ENCODE assay signal across 24 cellular contexts in genomic region chr11:10629431-10630002, GRCh38.
DNase-seq lines count a peak whose midpoint lies in the region; ATAC-seq and TF ChIP-seq lines count a peak whose summit lies in the region.
"Had no signal": no experiment of that assay in that cellular context is flagged by ENCODE, and none has a peak within 500 bp of the region (broad histone marks: within the 10 kb centered on the region; RNA-seq: fewer than 3 reads in every experiment).

No MANE protein-coding gene starts in this region.

- 91% methylated on average over 10 of the region's 13 CpGs for WGBS in esophagus muscularis mucosa
- 88 to 90% methylated on average over 13 of the region's 13 CpGs for WGBS in aorta, 2 donors

- H3K9me3 ChIP-seq in esophagus muscularis mucosa (no peaks in the 10 kb centered on the region), aorta (ENCODE audit: control insufficient read depth, low read length) (no peaks in the 10 kb centered on the region), Karpas-422 (ENCODE audit: low read length) (no peaks in the 10 kb centered on the region)
- H3K9me3 ChIP-seq: BLaER1, MG63 had no signal

- H3K9ac ChIP-seq in Karpas-422 (ENCODE audit: low read length), result no peak overlapping the region
- H3K9ac ChIP-seq: BLaER1 had no signal

- H3K4me1 ChIP-seq in esophagus muscularis mucosa (peaks cover 6 to 37% (median 36%) of the 10 kb centered on the region in 4 donors), aorta (ENCODE audit: control insufficient read depth in 1 of 2, insufficient read depth in 2 of 2, low read length in 2 of 2) (no peaks in the 10 kb centered on the region), Karpas-422 (ENCODE audit: low read length) (no peaks in the 10 kb centered on the region)

- peak; percentile 28 for DNase-seq in activated CD8-positive, alpha-beta memory T cell treated with anti-CD3 and anti-CD28 coated beads, Interleukin-2, amount 10 ng/mL, durations not matched to agents 7 days and 5 days
- DNase-seq in activated CD8-positive, alpha-beta memory T cell treated with anti-CD3 and anti-CD28 coated beads, Interleukin-2, amount 50 U/mL, for 48 hours, result no peak
- DNase-seq in esophagus muscularis mucosa (ENCODE audit: extremely low spot score) (no peak), sciatic nerve (ENCODE audit: low spot score) (peak; percentile 40), aorta (no peak), Karpas-422 (no peak), SW 1271 (lab: John Stamatoyannopoulos, UW) (no peak)
- DNase-seq in activated CD4-positive, alpha-beta T cell treated with anti-CD3 and anti-CD28 coated beads for 4 hours, result no peak
- DNase-seq: 8988T; ACHN; CD4-positive, CD25-positive, alpha-beta regulatory T cell; DMS153; DND-41; KBM-7; MG63; NCI-H1105 treated with DMSO at 0.1 percent for 48 hours; NCI-H146; NCI-H1930; NCI-H2107; NCI-H446; NCI-H524 treated with DMSO at 0.1 percent for 48 hours; NCI-H774; PC-3 had no signal

- H3K27ac Mint-ChIP-seq in activated CD8-positive, alpha-beta memory T cell treated with anti-CD3 and anti-CD28 coated beads, Interleukin-2, amount 10 ng/mL, durations not matched to agents 7 days and 5 days, result no peak overlapping the region

- TF ChIP-seq POLR2A in esophagus muscularis mucosa (IDR thresholded peaks at IDR 0.05; ENCODE audit: low read depth), result no peak

- no peak for TF ChIP-seq CTCF in esophagus muscularis mucosa (IDR thresholded peaks at IDR 0.05)

- peaks cover 0 to 69% (median 49%) of the 10 kb centered on the region in 4 donors for H3K36me3 ChIP-seq in esophagus muscularis mucosa
- H3K36me3 ChIP-seq in aorta (ENCODE audit: control insufficient read depth in 1 of 2, insufficient read depth in 2 of 2, low read length in 1 of 2), result peaks cover 4 to 18% of the 10 kb centered on the region in 2 donors
- H3K36me3 ChIP-seq in Karpas-422 (ENCODE audit: insufficient read depth, low read length), result no peaks in the 10 kb centered on the region
- H3K36me3 ChIP-seq: BLaER1, MG63 had no signal

- H3K27me3 ChIP-seq in esophagus muscularis mucosa, result no peaks in the 10 kb centered on the region
- H3K27me3 ChIP-seq in aorta (ENCODE audit: control insufficient read depth in 1 of 2, insufficient read depth in 2 of 2, low read length in 1 of 2), result no peaks in the 10 kb centered on the region
- H3K27me3 ChIP-seq in Karpas-422 (ENCODE audit: low read length), result no peaks in the 10 kb centered on the region
- H3K27me3 ChIP-seq: BLaER1, MG63 had no signal

- H3K9me2 ChIP-seq in Karpas-422 (replicated peaks; ENCODE audit: insufficient read depth, low read length), result no peaks in the 10 kb centered on the region

- CTCF ChIA-PET in activated CD8-positive, alpha-beta memory T cell treated with anti-CD3 and anti-CD28 coated beads, Interleukin-2, amount 10 ng/mL, durations not matched to agents 7 days and 5 days (lab: Charles Lee), result interaction anchor here (1.7 kb wide), 1 partner anchor 13 kb away, joined by 3 read pairs; no protein-coding TSS in a partner anchor

- H2AFZ ChIP-seq in Karpas-422 (ENCODE audit: low read length), result no peak overlapping the region

- H3K4me3 ChIP-seq in esophagus muscularis mucosa (no peak overlapping the region), aorta (ENCODE audit: low read length in 2 of 2) (no peak overlapping the region), Karpas-422 (ENCODE audit: low read length) (no peak overlapping the region)
- H3K4me3 ChIP-seq: BLaER1, MG63 had no signal

- H3K36me3 Mint-ChIP-seq in activated CD8-positive, alpha-beta memory T cell treated with anti-CD3 and anti-CD28 coated beads, Interleukin-2, amount 10 ng/mL, durations not matched to agents 7 days and 5 days, result no peaks in the 10 kb centered on the region
- H3K36me3 Mint-ChIP-seq: CD4-positive, CD25-positive, alpha-beta regulatory T cell had no signal

- TF ChIP-seq EP300 in esophagus muscularis mucosa (IDR thresholded peaks at IDR 0.05), result no peak

- no peak for ATAC-seq in activated CD8-positive, alpha-beta memory T cell treated with anti-CD3 and anti-CD28 coated beads, Interleukin-2, amount 10 ng/mL, durations not matched to agents 7 days and 5 days
- no peak for ATAC-seq in sciatic nerve
- ATAC-seq in aorta (ENCODE audit: low FRiP score), result no peak
- ATAC-seq: PC-3 had no signal

- no peak overlapping the region for H3K4me3 Mint-ChIP-seq in activated CD8-positive, alpha-beta memory T cell treated with anti-CD3 and anti-CD28 coated beads, Interleukin-2, amount 10 ng/mL, durations not matched to agents 7 days and 5 days
- H3K4me3 Mint-ChIP-seq: CD4-positive, CD25-positive, alpha-beta regulatory T cell had no signal

- H3K27me3 Mint-ChIP-seq in activated CD8-positive, alpha-beta memory T cell treated with anti-CD3 and anti-CD28 coated beads, Interleukin-2, amount 10 ng/mL, durations not matched to agents 7 days and 5 days, result peaks cover 5% of the 10 kb centered on the region
- H3K27me3 Mint-ChIP-seq: CD4-positive, CD25-positive, alpha-beta regulatory T cell had no signal

- intact Hi-C loops in esophagus muscularis mucosa (cut with DNase I) (loop anchor here (10.0 kb wide), 1 partner anchor 65 kb away; the partner anchor contains the start of gene IRAG1), sciatic nerve (cut with DNase I) (no loop called here), aorta (cut with DNase I) (loop anchor here (5.0 to 10.0 kb wide), 2 partner anchors 103 to 105 kb away; no protein-coding TSS in a partner anchor)

- no peaks in the 10 kb centered on the region for H3K9me3 Mint-ChIP-seq in activated CD8-positive, alpha-beta memory T cell treated with anti-CD3 and anti-CD28 coated beads, Interleukin-2, amount 10 ng/mL, durations not matched to agents 7 days and 5 days (ENCODE audit: low read depth)
- H3K9me3 Mint-ChIP-seq: CD4-positive, CD25-positive, alpha-beta regulatory T cell had no signal

- H4K20me1 ChIP-seq in Karpas-422 (ENCODE audit: insufficient read depth, low read depth, low read length), result no peaks in the 10 kb centered on the region
- H4K20me1 ChIP-seq: BLaER1 had no signal

- no peaks in the 10 kb centered on the region for H3K4me1 Mint-ChIP-seq in activated CD8-positive, alpha-beta memory T cell treated with anti-CD3 and anti-CD28 coated beads, Interleukin-2, amount 10 ng/mL, durations not matched to agents 7 days and 5 days

- no peaks in the 10 kb centered on the region for H3K79me2 ChIP-seq in Karpas-422 (ENCODE audit: low read length)

- H3K27ac ChIP-seq in esophagus muscularis mucosa (replicated peaks in 1 of 4), result peak overlapping the region; percentile 80 to 89 (median 86)
- peak overlapping the region; percentile 24 to 30 for H3K27ac ChIP-seq in aorta (ENCODE audit: low read depth in 1 of 2, low read length in 2 of 2)
- no peak overlapping the region for H3K27ac ChIP-seq in Karpas-422 (ENCODE audit: low read length)
- H3K27ac ChIP-seq: BLaER1 had no signal

- H3K4me2 ChIP-seq in Karpas-422 (ENCODE audit: low read depth, low read length, poor library complexity, severe bottlenecking), result no peak overlapping the region

Comparison
In these comparisons a context has a peak if more than half of its experiments do, and no peak if none do; other contexts are left out.
1. DNase-seq: peak in activated CD8-positive, alpha-beta memory T cell treated with anti-CD3 and anti-CD28 coated beads, Interleukin-2, amount 10 ng/mL, durations not matched to agents 7 days and 5 days (single experiment) and sciatic nerve (single experiment); none in activated CD8-positive, alpha-beta memory T cell treated with anti-CD3 and anti-CD28 coated beads, Interleukin-2, amount 50 U/mL, for 48 hours (single experiment), esophagus muscularis mucosa (single experiment), aorta (0 of 2), Karpas-422 (single experiment), activated CD4-positive, alpha-beta T cell treated with anti-CD3 and anti-CD28 coated beads for 4 hours (0 of 2) and SW 1271 (0 of 2).